In the genomic region with DNA sequence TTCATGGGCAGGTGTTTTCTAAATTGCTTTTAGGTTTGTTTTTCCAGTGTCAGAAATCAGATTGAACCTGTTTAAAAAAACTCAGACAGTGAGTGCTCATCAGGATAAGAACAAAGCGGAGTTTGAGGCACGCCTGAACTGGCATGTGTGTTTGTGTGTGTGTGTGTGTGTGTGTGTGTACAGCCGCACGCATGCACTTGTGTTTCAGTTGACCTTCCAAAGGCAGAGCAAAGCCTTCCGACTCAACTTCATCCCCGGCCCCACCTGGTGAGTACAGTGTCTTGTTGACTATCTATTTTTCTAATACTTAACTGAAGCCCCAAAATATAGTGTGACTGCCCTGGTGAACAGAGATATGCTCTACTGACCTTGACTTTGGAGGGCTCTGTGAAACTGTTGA, we compare ENCODE assay signal across 26 cellular contexts.
"Had no signal": no experiment of that assay in that cellular context is flagged by ENCODE, and none has a peak within 500 bp of the region (broad histone marks: within the 10 kb centered on the region; RNA-seq: fewer than 3 reads in every experiment).

No MANE protein-coding gene starts in this region.

- H3K4me1 ChIP-seq: foreskin keratinocyte, parathyroid adenoma, testis, upper lobe of right lung, uterus had no signal

- H3K4me1 Mint-ChIP-seq: immature natural killer cell; naive B cell; stimulated activated memory B cell treated with anti-CD40 and anti-IgM and Interleukin-4, amounts not matched to agents 10 μg/mL and 1 μg/mL and 100 μg/mL, for 72 hours had no signal

- H3K36me3 ChIP-seq: neural progenitor cell, sigmoid colon, tibial artery, upper lobe of right lung, uterus had no signal

- H3K9ac ChIP-seq: neural progenitor cell, parathyroid adenoma had no signal

- H2AFZ ChIP-seq: neural progenitor cell, parathyroid adenoma had no signal

- ATAC-seq: foreskin keratinocyte; mucosa of descending colon; natural killer cell treated with Interleukin-12 subunit alpha and Interleukin-12 subunit beta and Interleukin-15 and Interleukin-18, amount 100 ng/mL, for 72 hours; stimulated activated memory B cell treated with anti-CD40 and anti-IgM and Interleukin-4, amounts not matched to agents 10 μg/mL and 1 μg/mL and 100 μg/mL, for 72 hours; stimulated activated naive CD8-positive, alpha-beta T cell treated with anti-CD3 and anti-CD28 coated beads, Interleukin-15, Interleukin-2, amounts not matched to agents 100 U/mL and 50 U/mL, for 24 hours; upper lobe of right lung had no signal

- H3K9me3 ChIP-seq: esophagus muscularis mucosa, mucosa of descending colon, sigmoid colon, testis, tibial artery, upper lobe of right lung, uterus had no signal

- H3K27me3 ChIP-seq: esophagus muscularis mucosa, foreskin keratinocyte, neural progenitor cell, sigmoid colon, testis, tibial artery, upper lobe of right lung, uterus had no signal

- H3K4me3 Mint-ChIP-seq: immature natural killer cell; memory B cell; naive B cell; natural killer cell treated with Interleukin-12 subunit alpha and Interleukin-12 subunit beta and Interleukin-15 and Interleukin-18, amount 100 ng/mL, for 72 hours; neural progenitor cell; stimulated activated memory B cell treated with anti-CD40 and anti-IgM and Interleukin-4, amounts not matched to agents 10 μg/mL and 1 μg/mL and 100 μg/mL, for 72 hours had no signal

- H3K79me2 ChIP-seq: parathyroid adenoma had no signal

- DNase-seq: dermis blood vessel endothelial cell; effector memory CD4-positive, alpha-beta T cell; foreskin keratinocyte; glutamatergic neuron; hypothalamus; immature natural killer cell; mucosa of descending colon; naive B cell; right cardiac atrium; sigmoid colon; stimulated activated CD4-positive, alpha-beta T cell treated with anti-CD3 and anti-CD28 coated beads, Interleukin-4, amount 100 ng/mL, for 4 hours; stimulated activated naive CD8-positive, alpha-beta T cell treated with anti-CD3 and anti-CD28 coated beads, Interleukin-15, Interleukin-2, amounts not matched to agents 100 U/mL and 50 U/mL, for 24 hours; substantia nigra; testis; tibial artery; upper lobe of right lung; uterus had no signal

- H3K9me3 Mint-ChIP-seq: immature natural killer cell; memory B cell; natural killer cell treated with Interleukin-12 subunit alpha and Interleukin-12 subunit beta and Interleukin-15 and Interleukin-18, amount 100 ng/mL, for 72 hours; neural progenitor cell; stimulated activated memory B cell treated with anti-CD40 and anti-IgM and Interleukin-4, amounts not matched to agents 10 μg/mL and 1 μg/mL and 100 μg/mL, for 72 hours had no signal

- H3K27me3 Mint-ChIP-seq: memory B cell; naive B cell; natural killer cell treated with Interleukin-12 subunit alpha and Interleukin-12 subunit beta and Interleukin-15 and Interleukin-18, amount 100 ng/mL, for 72 hours; progenitor cell of endocrine pancreas; stimulated activated memory B cell treated with anti-CD40 and anti-IgM and Interleukin-4, amounts not matched to agents 10 μg/mL and 1 μg/mL and 100 μg/mL, for 72 hours had no signal

- H3K4me2 ChIP-seq: neural progenitor cell had no signal

- H3K27ac ChIP-seq: coronary artery, esophagus muscularis mucosa, foreskin keratinocyte, neural progenitor cell, parathyroid adenoma, sigmoid colon, testis, tibial artery, upper lobe of right lung, uterus had no signal

- H3K36me3 Mint-ChIP-seq: natural killer cell treated with Interleukin-12 subunit alpha and Interleukin-12 subunit beta and Interleukin-15 and Interleukin-18, amount 100 ng/mL, for 72 hours had no signal

- H3K4me3 ChIP-seq: coronary artery, esophagus muscularis mucosa, lung, mucosa of descending colon, neural progenitor cell, sigmoid colon, testis, tibial artery, upper lobe of right lung, uterus had no signal

- H3K27ac Mint-ChIP-seq: memory B cell; natural killer cell treated with Interleukin-12 subunit alpha and Interleukin-12 subunit beta and Interleukin-15 and Interleukin-18, amount 100 ng/mL, for 72 hours; neural progenitor cell; progenitor cell of endocrine pancreas; stimulated activated memory B cell treated with anti-CD40 and anti-IgM and Interleukin-4, amounts not matched to agents 10 μg/mL and 1 μg/mL and 100 μg/mL, for 72 hours had no signal
